In the genomic region with DNA sequence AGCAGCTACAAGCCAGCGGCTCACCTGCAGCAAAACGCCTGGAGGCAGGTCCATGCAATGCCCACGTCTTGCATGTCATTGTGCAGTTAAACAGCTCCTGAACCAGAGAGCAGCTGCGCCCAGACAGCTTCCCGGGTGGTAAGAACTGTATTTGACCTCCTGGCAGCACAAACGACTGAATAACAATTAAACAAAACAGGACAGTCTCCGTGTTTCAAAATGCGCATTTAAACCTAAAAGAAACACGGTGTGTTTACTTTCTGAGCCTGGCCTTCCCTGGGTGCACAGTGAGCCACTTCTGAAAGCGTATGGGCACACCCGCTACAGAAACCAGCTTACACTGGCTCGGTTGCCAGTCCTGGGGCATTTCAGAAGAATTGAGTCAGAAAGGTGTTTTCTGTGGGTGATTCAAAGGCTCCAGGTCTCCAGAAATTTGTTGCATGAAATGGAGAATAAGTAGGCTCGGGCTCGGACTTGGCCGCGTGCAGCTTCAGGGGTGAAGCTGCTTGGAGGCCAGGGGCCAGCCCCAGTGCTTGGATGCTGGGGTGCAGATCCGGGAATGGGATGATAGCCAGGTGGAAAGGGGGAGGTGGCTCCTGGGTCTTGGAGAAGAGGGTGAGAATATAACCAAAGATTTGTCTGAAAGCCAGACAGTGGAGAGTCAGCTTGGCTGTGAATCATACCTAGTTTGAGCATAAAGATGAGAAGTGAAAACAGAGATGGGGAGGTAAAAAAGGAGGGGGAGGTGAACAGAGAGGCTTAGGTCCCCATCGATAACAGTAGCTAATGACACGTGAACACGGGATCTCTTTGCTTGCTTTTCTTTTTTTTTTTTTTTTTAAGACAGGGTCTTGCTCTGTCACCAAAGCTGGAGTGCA, we compare ENCODE assay signal across 20 cellular contexts.
DNase-seq lines count a peak whose midpoint lies in the region; ATAC-seq and TF ChIP-seq lines count a peak whose summit lies in the region.
"Had no signal": no experiment of that assay in that cellular context is flagged by ENCODE, and none has a peak within 500 bp of the region (broad histone marks: within the 10 kb centered on the region; RNA-seq: fewer than 3 reads in every experiment).

No MANE protein-coding gene starts in this region.

- TF ChIP-seq CTCF in RWPE2 (IDR thresholded peaks at IDR 0.05; ENCODE audit: poor library complexity, severe bottlenecking) (no peak), GM10248 (IDR thresholded peaks at IDR 0.05; ENCODE audit: control extremely low read depth, extremely low read depth, low read depth, missing control alignments) (no peak)

- H3K36me3 ChIP-seq in RWPE2 (ENCODE audit: low read depth) = no peaks in the 10 kb centered on the region
- H3K36me3 ChIP-seq: BLaER1, brain microvascular endothelial cell, Peyer's patch had no signal

- H3K4me1 ChIP-seq in RWPE2 (ENCODE audit: insufficient read depth, poor library complexity, severe bottlenecking) = peaks cover 33% of the 10 kb centered on the region
- H3K4me1 ChIP-seq: Peyer's patch had no signal

- H3K27me3 ChIP-seq in RWPE2 (ENCODE audit: insufficient read depth, poor library complexity, severe bottlenecking) = no peaks in the 10 kb centered on the region
- H3K27me3 ChIP-seq: brain microvascular endothelial cell, Peyer's patch had no signal

- DNase-seq in ELF-1 (ENCODE audit: low read depth, low spot score) (peak; percentile 64), NCI-H146 (lab: John Stamatoyannopoulos, UW) (peak; percentile 97), RWPE2 (ENCODE audit: low spot score) (no peak), left kidney (ENCODE audit: low read depth, low spot score) (peak; percentile 79), GM10248 (ENCODE audit: extremely low spot score) (no peak), cortex of kidney (lab: John Stamatoyannopoulos, UW) (no peak)
- DNase-seq in effector CD4-positive, alpha-beta T cell = no peak
- DNase-seq: activated CD4-positive, alpha-beta T cell treated with anti-CD3 and anti-CD28 coated beads, Interleukin-2, amount 50 U/mL, for 1 hour; activated effector memory CD4-positive, alpha-beta T cell treated with anti-CD3 and anti-CD28 coated beads, Interleukin-2, amount 50 U/mL, for 16 hours; brain microvascular endothelial cell; effector memory CD8-positive, alpha-beta T cell; KBM-7; left cardiac atrium; NCI-H187 treated with DMSO at 0.1 percent for 48 hours; Peyer's patch; stimulated activated CD4-positive, alpha-beta T cell treated with anti-CD3 and anti-CD28 coated beads, Interleukin-4, amount 100 ng/mL, for 1 hour; T-helper 2 cell had no signal

- no peaks in the 10 kb centered on the region for H3K9me3 ChIP-seq in RWPE2 (ENCODE audit: severe bottlenecking)
- H3K9me3 ChIP-seq: BLaER1, Peyer's patch had no signal

- peak overlapping the region; percentile 80 for H3K27ac ChIP-seq in RWPE2 (ENCODE audit: poor library complexity, severe bottlenecking)
- H3K27ac ChIP-seq: BLaER1, brain microvascular endothelial cell, Peyer's patch had no signal

- POLR2A ChIA-PET in GM10248 (lab: Yijun Ruan, JAX) = no interaction called here

- H3K4me3 ChIP-seq in RWPE2 (ENCODE audit: severe bottlenecking) = no peak overlapping the region
- H3K4me3 ChIP-seq: BLaER1, Peyer's patch had no signal

- CTCF ChIA-PET in GM10248 (lab: Yijun Ruan, JAX) = no interaction called here

- ATAC-seq in RWPE2 (ENCODE audit: low read depth) (peak; percentile 88), GM21723 (IDR thresholded peaks at IDR 0.05; ENCODE audit: unreplicated experiment) (no peak)
- ATAC-seq: effector memory CD8-positive, alpha-beta T cell; left cardiac atrium; stimulated activated effector memory CD8-positive, alpha-beta T cell treated with anti-CD3 and anti-CD28 coated beads, Interleukin-12 subunit alpha, Interleukin-12 subunit beta, amount 100 ng/mL, for 72 hours had no signal

Comparison
In these comparisons a context has a peak if more than half of its experiments do, and no peak if none do; other contexts are left out.
1. DNase-seq: peak in ELF-1 (single experiment), NCI-H146 (single experiment) and left kidney (single experiment); none in RWPE2 (single experiment), effector CD4-positive, alpha-beta T cell (single experiment), GM10248 (single experiment) and cortex of kidney (single experiment).